ENCODE assay signal across 8 cellular contexts in the genomic region with DNA sequence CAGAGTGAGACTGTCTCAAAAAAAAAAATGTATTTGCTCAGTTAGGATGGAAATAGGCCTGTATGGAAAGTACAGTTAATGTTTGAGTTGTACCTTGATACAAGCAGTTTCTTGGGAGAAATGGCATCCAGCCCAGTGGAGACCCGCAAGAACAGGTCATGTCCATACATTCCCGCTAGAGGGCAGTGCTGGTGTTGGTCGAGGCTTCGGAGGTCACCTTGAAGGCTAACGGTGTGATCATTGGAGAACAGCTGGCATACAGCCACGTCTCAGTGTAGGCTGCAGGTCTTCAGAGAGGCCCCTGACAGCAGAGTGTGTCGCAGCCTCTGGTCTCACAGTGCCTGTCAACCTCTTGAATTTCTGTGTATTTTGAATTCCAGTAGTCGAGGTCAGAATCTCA. TPM values are rescaled to one million over a fixed set of nuclear protein-coding genes. Genes with fewer than 3 reads are reported as not detected.
DNase-seq lines count a peak whose midpoint lies in the region; ATAC-seq, FAIRE-seq and TF ChIP-seq lines count a peak whose summit lies in the region.

No MANE protein-coding gene starts in this region.

- TF ChIP-seq CTCF in NB4 (IDR thresholded peaks at IDR 0.05; ENCODE audit: low read depth, low read length) (peak; percentile 82), H1 (IDR thresholded peaks at IDR 0.05; ENCODE audit: control extremely low read depth in 1 of 3, insufficient read depth in 1 of 3, low read depth in 1 of 3, low read length in 3 of 3) (peak; percentile 81 to 96 (median 92)), neural cell (IDR thresholded peaks at IDR 0.05; ENCODE audit: poor library complexity, severe bottlenecking) (peak; percentile 57)

- no peak overlapping the region for H3K56ac ChIP-seq in H1 (replicated peaks; ENCODE audit: insufficient read length, low read depth, low read length)

- no peak overlapping the region for H4K8ac ChIP-seq in H1 (ENCODE audit: extremely low read depth, insufficient read depth, low read length)

- H3K9me2 ChIP-seq in neural cell (ENCODE audit: insufficient read depth, low read length): no peaks in the 10 kb centered on the region

- no peak overlapping the region for H2BK120ac ChIP-seq in H1 (replicated peaks; ENCODE audit: low read depth, low read length)

- TF ChIP-seq EP300 in H1 (IDR thresholded peaks at IDR 0.05; ENCODE audit: borderline replicate concordance in 1 of 2, low read depth in 2 of 2, low read length in 2 of 2): no peak
- no peak for TF ChIP-seq EP300 in neural cell (conservative IDR thresholded peaks at IDR 0.05; ENCODE audit: poor library complexity, severe bottlenecking)

- no peaks in the 10 kb centered on the region for H3K27me3 ChIP-seq in H1 (replicated peaks in 1 of 4; ENCODE audit: control insufficient read depth in 3 of 4, extremely low read depth in 1 of 4, insufficient read depth in 3 of 4, low read length in 3 of 4)
- H3K27me3 ChIP-seq in neural cell (ENCODE audit: insufficient read depth, low read depth, low read length): no peaks in the 10 kb centered on the region

- no peak overlapping the region for H3K4ac ChIP-seq in H1 (replicated peaks; ENCODE audit: insufficient read length, low read depth, low read length)

- H3K36me3 ChIP-seq in H1 (ENCODE audit: control insufficient read depth in 2 of 4, insufficient read depth in 4 of 4, low read length in 3 of 4): peaks cover 0 to 6% (median 2%) of the 10 kb centered on the region in 4 experiments; a peak in 3 of 8 replicates
- no peaks in the 10 kb centered on the region for H3K36me3 ChIP-seq in neural cell (ENCODE audit: insufficient read depth, low read length)

- FAIRE-seq in H1 (lab: Jason Lieb, UNC): peak; percentile 90
- FAIRE-seq in urothelium cell line (lab: Jason Lieb, UNC): no peak

- no peak overlapping the region for H2BK12ac ChIP-seq in H1 (ENCODE audit: low read depth, low read length)

- no peak overlapping the region for H3K18ac ChIP-seq in H1 (ENCODE audit: extremely low read depth, low read length)

- H3K23me2 ChIP-seq in H1 (ENCODE audit: low read depth, low read length): no peaks in the 10 kb centered on the region

- H3K79me2 ChIP-seq in H1 (ENCODE audit: control insufficient read depth in 1 of 2, insufficient read depth in 2 of 2, low read length in 2 of 2) (no peaks in the 10 kb centered on the region), neural cell (replicated peaks; ENCODE audit: insufficient read depth, low read length) (no peaks in the 10 kb centered on the region)

- TF ChIP-seq RAD21 in H1 (IDR thresholded peaks at IDR 0.05 in 1 of 2, conservative IDR thresholded peaks at IDR 0.05 in 1 of 2; ENCODE audit: low read depth in 2 of 2, low read length in 2 of 2): peak; percentile 87
- TF ChIP-seq RAD21 in neural cell (conservative IDR thresholded peaks at IDR 0.05): peak; percentile 28

- no peak for TF ChIP-seq POLR2A in NB4 (IDR thresholded peaks at IDR 0.05; ENCODE audit: extremely low read depth, insufficient read length)
- no peak for TF ChIP-seq POLR2A in H1 (IDR thresholded peaks at IDR 0.05; ENCODE audit: control extremely low read depth in 1 of 2, low read depth in 2 of 2, low read length in 2 of 2)

- no peak overlapping the region for H3K23ac ChIP-seq in H1 (ENCODE audit: insufficient read length)

- no peak overlapping the region for H2AFZ ChIP-seq in H1 (ENCODE audit: low read length)
- no peak overlapping the region for H2AFZ ChIP-seq in neural cell (ENCODE audit: low read depth, low read length)

- intact Hi-C loops in sciatic nerve (cut with DNase I): no loop called here

- no peaks in the 10 kb centered on the region for H3F3A ChIP-seq in neural cell (ENCODE audit: insufficient read depth, low read length, poor library complexity, severe bottlenecking)

- no peak overlapping the region for H3K14ac ChIP-seq in H1 (ENCODE audit: insufficient read length)

- H3K4me3 ChIP-seq in NB4 (ENCODE audit: low read depth, low read length): no peak overlapping the region
- no peak overlapping the region for H3K4me3 ChIP-seq in H1 (ENCODE audit: extremely low read depth in 1 of 4, insufficient read depth in 2 of 4, low read depth in 3 of 4, low read length in 4 of 4)
- no peak overlapping the region for H3K4me3 ChIP-seq in neural cell (ENCODE audit: low read length)

- ATAC-seq in HG03378 (IDR thresholded peaks at IDR 0.05; ENCODE audit: unreplicated experiment): no peak
- ATAC-seq in sciatic nerve: no peak

- no peaks in the 10 kb centered on the region for H3K4me1 ChIP-seq in H1 (replicated peaks in 1 of 4; ENCODE audit: control insufficient read depth in 3 of 4, insufficient read depth in 4 of 4, low read length in 3 of 4)

- peak; percentile 27 for DNase-seq in EL
- peak; percentile 83 for DNase-seq in NB4 (ENCODE audit: low read depth)
- DNase-seq in activated CD4-positive, alpha-beta T cell treated with anti-CD3 and anti-CD28 coated beads, Interleukin-2, amount 50 U/mL, for 1 hour: peak; percentile 30
- peak; percentile 54 to 84 for DNase-seq in H1 (ENCODE audit: low read depth in 1 of 2, low spot score in 2 of 2)
- peak; percentile 38 for DNase-seq in urothelium cell line (ENCODE audit: low spot score)
- DNase-seq in sciatic nerve (ENCODE audit: low spot score): no peak

- WGBS in H1 (ENCODE audit: extremely low coverage in 1 of 2, insufficient coverage in 1 of 2, insufficient read length in 1 of 2, insufficient replicate concordance in 2 of 2, low coverage in 1 of 2, low lambda C conversion rate in 2 of 2, missing lambda C conversion rate in 1 of 2), 2 experiments: 33% methylated on average over 8 of the region's 8 CpGs; no CpG with 5 or more reads in 1 of the 2 experiments

- no peaks in the 10 kb centered on the region for H3K9me3 ChIP-seq in H1 (ENCODE audit: insufficient read depth in 2 of 2, low read depth in 1 of 2, low read length in 1 of 2)
- no peaks in the 10 kb centered on the region for H3K9me3 ChIP-seq in neural cell (ENCODE audit: low read length)

- H2AK5ac ChIP-seq in H1 (ENCODE audit: low read depth, low read length): no peak overlapping the region

- no peak overlapping the region for H3K27ac ChIP-seq in H1 (ENCODE audit: low read depth, low read length)
- H3K27ac ChIP-seq in neural cell (ENCODE audit: low read length): no peak overlapping the region

- H3K79me1 ChIP-seq in H1 (ENCODE audit: low read depth, low read length): no peaks in the 10 kb centered on the region

- no peak overlapping the region for H3K9ac ChIP-seq in H1 (replicated peaks in 1 of 4; ENCODE audit: extremely low read depth in 1 of 4, low read depth in 3 of 4, low read length in 3 of 4)
- H3K9ac ChIP-seq in neural cell (ENCODE audit: low read length): no peak overlapping the region

- no peak overlapping the region for H2BK15ac ChIP-seq in H1 (ENCODE audit: low read length)

- POLR2A ChIA-PET in H1 (lab: Charles Lee; ENCODE audit: partially characterized antibody): interaction anchor here (0.8 to 2.1 kb wide), 6 partner anchors 8 to 290 kb away, joined by 3 to 6 read pairs (median 3); partner anchors contain the start of genes ZNF528, ZNF610 and ZNF880

- no peak overlapping the region for H3K4me2 ChIP-seq in H1 (ENCODE audit: insufficient read depth in 1 of 2, low read depth in 2 of 2, low read length in 2 of 2)
- no peak overlapping the region for H3K4me2 ChIP-seq in neural cell (ENCODE audit: low read length)

- no peak overlapping the region for H2BK5ac ChIP-seq in H1 (ENCODE audit: low read depth, low read length)

- H4K91ac ChIP-seq in H1 (replicated peaks; ENCODE audit: insufficient read length, low read length): no peak overlapping the region

- CTCF ChIA-PET in H1 (lab: Charles Lee; ENCODE audit: partially characterized antibody): interaction anchor here (0.6 to 3.0 kb wide), 25 partner anchors 11 to 338 kb away, joined by 3 to 21 read pairs (median 4); no protein-coding TSS in a partner anchor

- H2BK20ac ChIP-seq in H1 (ENCODE audit: low read length): no peak overlapping the region

- H4K5ac ChIP-seq in H1 (ENCODE audit: insufficient read length, low read depth, low read length): no peak overlapping the region

- H4K20me1 ChIP-seq in H1 (replicated peaks in 1 of 2; ENCODE audit: control insufficient read depth in 1 of 2, insufficient read depth in 2 of 2, low read length in 2 of 2) (no peaks in the 10 kb centered on the region), neural cell (ENCODE audit: insufficient read depth) (no peaks in the 10 kb centered on the region)

RNA-seq across cellular contexts. Expression of gene ZNF610, which starts 7.5 kb away (rescaled TPM):
- total RNA-seq in H1 (2021; fragmentation: NEBNext Ultra II Directional; extraction: Animal tissue kit (Norgen Biotek cat#: 25700)): 4.9 and 5.4 TPM in 2 replicates
- polyA plus RNA-seq in H1 (2011; rRNA removed) (2.4 and 3.4 TPM in 2 replicates), neural cell (23.1 and 28.3 TPM in 2 replicates)
- 3.3 TPM for polyA plus RNA-seq in H1 (2011; cell fraction: cytosol; rRNA removed)
- polyA plus RNA-seq in H1 (2011; cell fraction: nucleus; rRNA removed): 6.8 TPM
- 3.6 to 5.2 TPM (median 4.3 TPM) in 4 replicates for polyA plus RNA-seq in H1 (2012, experiment 1 of 2)
- 0.60 TPM for polyA plus RNA-seq in H1 (2012, experiment 2 of 2)
- 7.4 TPM for polyA plus RNA-seq in H1 (2013, experiment 1 of 2)
- polyA plus RNA-seq in H1 (2013, experiment 2 of 2): 8.0 TPM
- 5.6 and 8.3 TPM in 2 replicates for polyA minus RNA-seq in H1 (2011; rRNA and poly(A)+ RNA removed)
- 5.2 TPM for polyA minus RNA-seq in H1 (2011; cell fraction: cytosol; rRNA and poly(A)+ RNA removed)
- polyA minus RNA-seq in H1 (2011; cell fraction: nucleus; rRNA and poly(A)+ RNA removed): 5.3 TPM
- 56.7 and 58.2 TPM in 2 replicates for polyA minus RNA-seq in neural cell
- total RNA-seq in sciatic nerve: 5.5 TPM

RNA-seq across cellular contexts. Expression of gene ZNF880, which starts 26.2 kb away (rescaled TPM):
- 8.4 and 11.4 TPM in 2 replicates for total RNA-seq in H1 (2021; fragmentation: NEBNext Ultra II Directional; extraction: Animal tissue kit (Norgen Biotek cat#: 25700))
- polyA plus RNA-seq in H1 (2011; rRNA removed) (22.7 and 25.9 TPM in 2 replicates), neural cell (37.8 and 41.8 TPM in 2 replicates)
- polyA plus RNA-seq in H1 (2011; cell fraction: cytosol; rRNA removed): 34.0 TPM
- polyA plus RNA-seq in H1 (2011; cell fraction: nucleus; rRNA removed): 9.8 TPM
- 26.0 to 37.2 TPM (median 28.6 TPM) in 4 replicates for polyA plus RNA-seq in H1 (2012, experiment 1 of 2)
- polyA plus RNA-seq in H1 (2012, experiment 2 of 2): 11.8 TPM
- polyA plus RNA-seq in H1 (2013, experiment 1 of 2): 19.9 TPM
- polyA plus RNA-seq in H1 (2013, experiment 2 of 2): 20.4 TPM
- polyA minus RNA-seq in H1 (2011; rRNA and poly(A)+ RNA removed): 19.5 and 28.5 TPM in 2 replicates
- polyA minus RNA-seq in H1 (2011; cell fraction: cytosol; rRNA and poly(A)+ RNA removed): 15.1 TPM
- 27.5 TPM for polyA minus RNA-seq in H1 (2011; cell fraction: nucleus; rRNA and poly(A)+ RNA removed)
- 196 and 218 TPM in 2 replicates for polyA minus RNA-seq in neural cell
- 25.9 TPM for total RNA-seq in sciatic nerve

RNA-seq across cellular contexts. Expression of gene ZNF480, which starts 46.6 kb away (rescaled TPM):
- 27.5 and 32.9 TPM in 2 replicates for total RNA-seq in H1 (2021; fragmentation: NEBNext Ultra II Directional; extraction: Animal tissue kit (Norgen Biotek cat#: 25700))
- polyA plus RNA-seq in H1 (2011; rRNA removed): 1.2 and 3.4 TPM in 2 replicates
- 9.1 TPM for polyA plus RNA-seq in H1 (2011; cell fraction: cytosol; rRNA removed)
- 4.2 TPM for polyA plus RNA-seq in H1 (2011; cell fraction: nucleus; rRNA removed)
- polyA plus RNA-seq in H1 (2012, experiment 1 of 2): 14.1 to 20.5 TPM (median 15.6 TPM) in 4 replicates
- 0.46 TPM for polyA plus RNA-seq in H1 (2012, experiment 2 of 2)
- polyA plus RNA-seq in H1 (2013, experiment 1 of 2): 22.4 TPM
- 19.3 TPM for polyA plus RNA-seq in H1 (2013, experiment 2 of 2)
- 20.7 and 41.2 TPM in 2 replicates for polyA minus RNA-seq in H1 (2011; rRNA and poly(A)+ RNA removed)
- 10.9 TPM for polyA minus RNA-seq in H1 (2011; cell fraction: cytosol; rRNA and poly(A)+ RNA removed)
- 79.1 TPM for polyA minus RNA-seq in H1 (2011; cell fraction: nucleus; rRNA and poly(A)+ RNA removed)
- polyA plus RNA-seq in neural cell: 7.7 and 18.0 TPM in 2 replicates
- 22.2 and 24.2 TPM in 2 replicates for polyA minus RNA-seq in neural cell
- total RNA-seq in sciatic nerve: 13.7 TPM

RNA-seq across cellular contexts. Expression of gene ZNF528, which starts 54.1 kb away (rescaled TPM):
- total RNA-seq in H1 (2021; fragmentation: NEBNext Ultra II Directional; extraction: Animal tissue kit (Norgen Biotek cat#: 25700)): 0.10 and 0.58 TPM in 2 replicates
- 4.0 and 4.2 TPM in 2 replicates for polyA plus RNA-seq in H1 (2011; rRNA removed)
- 4.7 TPM for polyA plus RNA-seq in H1 (2011; cell fraction: cytosol; rRNA removed)
- polyA plus RNA-seq in H1 (2011; cell fraction: nucleus; rRNA removed): 9.6 TPM
- 4.1 to 7.8 TPM (median 6.1 TPM) in 4 replicates for polyA plus RNA-seq in H1 (2012, experiment 1 of 2)
- polyA plus RNA-seq in H1 (2012, experiment 2 of 2): 3.5 TPM
- polyA plus RNA-seq in H1 (2013, experiment 1 of 2): 3.9 TPM
- polyA plus RNA-seq in H1 (2013, experiment 2 of 2): 4.2 TPM
- polyA minus RNA-seq in H1 (2011; rRNA and poly(A)+ RNA removed): 6.0 and 7.7 TPM in 2 replicates
- 5.4 TPM for polyA minus RNA-seq in H1 (2011; cell fraction: cytosol; rRNA and poly(A)+ RNA removed)
- polyA minus RNA-seq in H1 (2011; cell fraction: nucleus; rRNA and poly(A)+ RNA removed): 19.9 TPM
- 44.3 and 51.7 TPM in 2 replicates for polyA plus RNA-seq in neural cell
- polyA minus RNA-seq in neural cell: 140 and 193 TPM in 2 replicates
- total RNA-seq in sciatic nerve: 42.8 TPM
